In the genomic region with DNA sequence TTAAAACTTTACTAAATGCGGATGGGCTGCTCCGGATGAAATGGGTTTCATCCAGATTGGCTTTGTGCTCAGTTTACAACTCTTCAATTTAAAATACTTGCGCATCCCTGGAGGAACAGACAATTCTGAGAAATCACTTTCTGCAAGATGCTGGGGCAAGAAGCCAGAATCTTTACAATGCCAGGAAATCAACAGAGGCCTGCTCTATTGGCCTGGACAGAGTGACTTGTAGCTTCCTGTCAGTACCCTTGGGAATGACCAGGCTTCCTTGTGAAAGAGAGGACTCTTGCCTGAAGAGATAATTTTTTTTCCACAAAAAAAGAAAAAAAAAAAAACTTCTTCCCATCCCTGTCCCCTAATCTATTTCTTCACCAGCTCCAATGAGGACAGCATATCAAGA, we compare ENCODE assay signal across 29 cellular contexts. TPM values are rescaled to one million over a fixed set of nuclear protein-coding genes. Genes with fewer than 3 reads are reported as not detected.
DNase-seq lines count a peak whose midpoint lies in the region; ATAC-seq and TF ChIP-seq lines count a peak whose summit lies in the region.
"Had no signal": no experiment of that assay in that cellular context is flagged by ENCODE, and none has a peak within 500 bp of the region (broad histone marks: within the 10 kb centered on the region; RNA-seq: fewer than 3 reads in every experiment).

No MANE protein-coding gene starts in this region.

- peaks cover 0 to under 1% of the 10 kb centered on the region in 2 experiments; a peak in 2 of 4 replicates for H3K4me1 ChIP-seq in SK-N-SH (ENCODE audit: control insufficient read depth in 1 of 2, insufficient read depth in 2 of 2, low read depth in 1 of 2, low read length in 1 of 2)
- no peaks in the 10 kb centered on the region for H3K4me1 ChIP-seq in MM.1S (ENCODE audit: low read length)
- H3K4me1 ChIP-seq: parathyroid adenoma had no signal

- H3F3A ChIP-seq in SK-N-SH (replicated peaks; ENCODE audit: insufficient read depth), result no peaks in the 10 kb centered on the region
- no peaks in the 10 kb centered on the region for H3F3A ChIP-seq in MM.1S (ENCODE audit: insufficient read depth, low read length)

- TF ChIP-seq EP300 in SK-N-SH (IDR thresholded peaks at IDR 0.05; ENCODE audit: borderline replicate concordance in 1 of 2, low read depth in 1 of 2, low read length in 1 of 2), result no peak

- WGBS in SK-N-SH (ENCODE audit: low lambda C conversion rate), result 92% methylated on average over 3 of the region's 3 CpGs

- H3K79me2 ChIP-seq in SK-N-SH (ENCODE audit: insufficient read depth) (0 out of 2 replicates have a peak, but pooled peaks cover under 1% of the 10 kb centered on the region), MM.1S (ENCODE audit: low read length) (no peaks in the 10 kb centered on the region)
- H3K79me2 ChIP-seq: parathyroid adenoma had no signal

- H3K27ac ChIP-seq in SK-N-SH (ENCODE audit: low read depth in 2 of 2, low read length in 1 of 2) (peak overlapping the region in 1 of 2 experiments; percentile 6; a peak in 1 of 4 replicates), temporal lobe (ENCODE audit: low read depth, low read length) (peak overlapping the region; percentile 75), MM.1S (ENCODE audit: low read length) (no peak overlapping the region)
- H3K27ac ChIP-seq: 22Rv1, cardiac muscle cell had no signal

- H3K36me3 ChIP-seq in SK-N-SH (replicated peaks in 1 of 2; ENCODE audit: control insufficient read depth in 1 of 2, insufficient read depth in 2 of 2, low read length in 1 of 2) (no peaks in the 10 kb centered on the region), MM.1S (replicated peaks; ENCODE audit: insufficient read depth, low read length) (no peaks in the 10 kb centered on the region)
- H3K36me3 ChIP-seq: cardiac muscle cell had no signal

- H3K9ac ChIP-seq in SK-N-SH (no peak overlapping the region), MM.1S (ENCODE audit: low read length) (no peak overlapping the region)
- H3K9ac ChIP-seq: parathyroid adenoma had no signal

- CTCF ChIA-PET in SK-N-SH (lab: Yijun Ruan, JAX), result interaction anchor here (0.7 kb wide), 1 partner anchor 214 kb away, joined by 3 read pairs; no protein-coding TSS in a partner anchor

- H3K9me3 ChIP-seq in SK-N-SH (no peaks in the 10 kb centered on the region), MM.1S (replicated peaks; ENCODE audit: insufficient read depth, low read length) (no peaks in the 10 kb centered on the region)

- no peak overlapping the region for H3K4me2 ChIP-seq in SK-N-SH
- no peak overlapping the region for H3K4me2 ChIP-seq in MM.1S (ENCODE audit: low read depth, low read length)

- TF ChIP-seq CTCF in SK-N-SH (IDR thresholded peaks at IDR 0.05) (no peak), MM.1S (IDR thresholded peaks at IDR 0.05; ENCODE audit: low read length) (no peak)

- H3K9me2 ChIP-seq in SK-N-SH (no peaks in the 10 kb centered on the region), MM.1S (replicated peaks; ENCODE audit: insufficient read depth, low read length) (no peaks in the 10 kb centered on the region)

- H3K4me3 ChIP-seq in SK-N-SH (ENCODE audit: low read depth in 2 of 2, low read length in 1 of 2) (no peak overlapping the region), MM.1S (ENCODE audit: low read length) (no peak overlapping the region)
- H3K4me3 ChIP-seq: cardiac muscle cell, GM12878 had no signal

- TF ChIP-seq RAD21 in SK-N-SH (IDR thresholded peaks at IDR 0.05; ENCODE audit: low read length), result no peak

- H4K20me1 ChIP-seq in SK-N-SH (ENCODE audit: insufficient read depth) (no peaks in the 10 kb centered on the region), MM.1S (ENCODE audit: insufficient read depth, low read length) (no peaks in the 10 kb centered on the region; the same call in 1 of the 2 replicates)

- ATAC-seq in SK-N-SH treated with all-trans-retinoic acid at 6 μM for 48 hours, result no peak
- ATAC-seq: activated CD4-positive, CD25-positive, alpha-beta regulatory T cell treated with anti-CD3 and anti-CD28 coated beads, Interleukin-2, amount 50 U/mL, for 24 hours; activated CD8-positive, alpha-beta T cell treated with anti-CD3 and anti-CD28 coated beads, Interleukin-2, amount 10 ng/mL, durations not matched to agents 7 days and 5 days; GM12878; left lobe of liver; stimulated activated naive CD8-positive, alpha-beta T cell treated with anti-CD3 and anti-CD28 coated beads, Interleukin-15, Interleukin-2, amounts not matched to agents 100 U/mL and 50 U/mL, for 24 hours had no signal

- POLR2A ChIA-PET in SK-N-SH (lab: Yijun Ruan, JAX), result no interaction called here

- no peaks in the 10 kb centered on the region for H3K27me3 ChIP-seq in SK-N-SH (ENCODE audit: insufficient read depth)
- no peaks in the 10 kb centered on the region for H3K27me3 ChIP-seq in MM.1S (replicated peaks; ENCODE audit: insufficient read depth, low read length)

- H2AFZ ChIP-seq in SK-N-SH (ENCODE audit: low read depth), result no peak overlapping the region
- H2AFZ ChIP-seq in MM.1S (ENCODE audit: low read length), result no peak overlapping the region
- H2AFZ ChIP-seq: parathyroid adenoma had no signal

- DNase-seq in SK-N-SH, result no peak
- peak; percentile 45 for DNase-seq in fibroblast of peridontal ligament (ENCODE audit: extremely low read depth)
- DNase-seq in left kidney (ENCODE audit: low read depth, low spot score), result peak; percentile 23
- DNase-seq in epidermal melanocyte (ENCODE audit: insufficient read length, low spot score), result no peak
- no peak for DNase-seq in MM.1S
- DNase-seq in activated effector memory CD4-positive, alpha-beta T cell treated with anti-CD3 and anti-CD28 coated beads, Interleukin-2, amount 50 U/mL, for 16 hours, result no peak
- DNase-seq: activated CD8-positive, alpha-beta T cell treated with anti-CD3 and anti-CD28 coated beads, Interleukin-2, amount 10 ng/mL, durations not matched to agents 7 days and 5 days; activated naive CD4-positive, alpha-beta T cell treated with Interleukin-2 at 50 U/mL for 16 hours; activated T-cell treated with anti-CD3 and anti-CD28 coated beads, Interleukin-2, amount 50 U/mL, for 24 hours; amniotic stem cell; CD8-positive, alpha-beta memory T cell; DMS79; Karpas-422; NCI-H1930; NCI-H226; NCI-H82; small intestine; stimulated activated CD4-positive, alpha-beta T cell treated with anti-CD3 and anti-CD28 coated beads, Interleukin-4, amount 100 ng/mL, for 24 hours; stimulated activated naive CD8-positive, alpha-beta T cell treated with anti-CD3 and anti-CD28 coated beads, Interleukin-15, Interleukin-2, amounts not matched to agents 100 U/mL and 50 U/mL, for 24 hours; trophoblast cell had no signal

TF ChIP-seq in SK-N-SH, 30 proteins besides CTCF, POLR2A, EP300 and RAD21:
- TF ChIP-seq NFIC (IDR thresholded peaks at IDR 0.05; ENCODE audit: borderline replicate concordance), result peak; percentile 43; the same call in 1 of the 2 replicates
- TF ChIP-seq POLR2AphosphoS5 (IDR thresholded peaks at IDR 0.05; ENCODE audit: low read depth, low read length), result no peak
- 0 out of 2 replicates have a peak, but pooled peaks have one; percentile 22 for TF ChIP-seq TCF12 (IDR thresholded peaks at IDR 0.05)
- TF ChIP-seq, protein P1, sequence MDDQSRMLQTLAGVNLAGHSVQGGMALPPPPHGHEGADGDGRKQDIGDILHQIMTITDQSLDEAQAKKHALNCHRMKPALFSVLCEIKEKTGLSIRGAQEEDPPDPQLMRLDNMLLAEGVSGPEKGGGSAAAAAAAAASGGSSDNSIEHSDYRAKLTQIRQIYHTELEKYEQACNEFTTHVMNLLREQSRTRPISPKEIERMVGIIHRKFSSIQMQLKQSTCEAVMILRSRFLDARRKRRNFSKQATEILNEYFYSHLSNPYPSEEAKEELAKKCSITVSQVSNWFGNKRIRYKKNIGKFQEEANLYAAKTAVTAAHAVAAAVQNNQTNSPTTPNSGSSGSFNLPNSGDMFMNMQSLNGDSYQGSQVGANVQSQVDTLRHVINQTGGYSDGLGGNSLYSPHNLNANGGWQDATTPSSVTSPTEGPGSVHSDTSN (IDR thresholded peaks at IDR 0.05), result peak; percentile 64

TF ChIP-seq in SK-N-SH treated with all-trans-retinoic acid at 6 μM for 48 hours, 23 proteins besides CTCF, POLR2A, EP300 and RAD21 (continues in another document):
- TF ChIP-seq ZFP30 (CRISPR knock-in tag; IDR thresholded peaks at IDR 0.05) (no peak), TCF4 (CRISPR knock-in tag; IDR thresholded peaks at IDR 0.05; ENCODE audit: borderline replicate concordance) (no peak), OSR1 (CRISPR knock-in tag; IDR thresholded peaks at IDR 0.05) (no peak), ZNF70 (CRISPR knock-in tag; IDR thresholded peaks at IDR 0.05) (no peak), TOX (CRISPR knock-in tag; IDR thresholded peaks at IDR 0.05; ENCODE audit: borderline replicate concordance) (no peak), ZNF565 (CRISPR knock-in tag; conservative IDR thresholded peaks at IDR 0.05; ENCODE audit: low read depth) (no peak), ARNTL (CRISPR knock-in tag; IDR thresholded peaks at IDR 0.05; ENCODE audit: borderline replicate concordance, low read depth) (no peak)
- TF ChIP-seq, protein P2, sequence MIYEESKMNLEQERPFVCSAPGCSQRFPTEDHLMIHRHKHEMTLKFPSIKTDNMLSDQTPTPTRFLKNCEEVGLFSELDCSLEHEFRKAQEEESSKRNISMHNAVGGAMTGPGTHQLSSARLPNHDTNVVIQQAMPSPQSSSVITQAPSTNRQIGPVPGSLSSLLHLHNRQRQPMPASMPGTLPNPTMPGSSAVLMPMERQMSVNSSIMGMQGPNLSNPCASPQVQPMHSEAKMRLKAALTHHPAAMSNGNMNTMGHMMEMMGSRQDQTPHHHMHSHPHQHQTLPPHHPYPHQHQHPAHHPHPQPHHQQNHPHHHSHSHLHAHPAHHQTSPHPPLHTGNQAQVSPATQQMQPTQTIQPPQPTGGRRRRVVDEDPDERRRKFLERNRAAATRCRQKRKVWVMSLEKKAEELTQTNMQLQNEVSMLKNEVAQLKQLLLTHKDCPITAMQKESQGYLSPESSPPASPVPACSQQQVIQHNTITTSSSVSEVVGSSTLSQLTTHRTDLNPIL (CRISPR knock-in tag; IDR thresholded peaks at IDR 0.05; ENCODE audit: low read depth), result no peak

RNA-seq across cellular contexts. Expression of a gene that starts 4.0 kb away (rescaled TPM):
- polyA plus RNA-seq in SK-N-SH (2012; rRNA removed), result 7.0 and 7.6 TPM in 2 replicates
- 6.5 and 6.8 TPM in 2 replicates for polyA plus RNA-seq in SK-N-SH (2012; cell fraction: cytosol; rRNA removed)
- polyA plus RNA-seq in SK-N-SH (2012; cell fraction: nucleus; rRNA removed), result 11.8 and 14.4 TPM in 2 replicates
- 15.2 TPM for total RNA-seq in temporal lobe
- total RNA-seq: activated CD8-positive, alpha-beta T cell treated with anti-CD3 and anti-CD28 coated beads, Interleukin-2, amount 10 ng/mL, durations not matched to agents 7 days and 5 days; CD8-positive, alpha-beta memory T cell; mononuclear cell had no signal
- polyA plus RNA-seq: CD8-positive, alpha-beta memory T cell had no signal

Comparison
In these comparisons a context has a peak if more than half of its experiments do, and no peak if none do; other contexts are left out.
1. DNase-seq: peak in fibroblast of peridontal ligament (single experiment) and left kidney (single experiment); none in SK-N-SH (single experiment), epidermal melanocyte (single experiment), MM.1S (single experiment) and activated effector memory CD4-positive, alpha-beta T cell treated with anti-CD3 and anti-CD28 coated beads, Interleukin-2, amount 50 U/mL, for 16 hours (single experiment).